Comparison of ENCODE assay signal across 12 cellular contexts in genomic region chr4:21879187-21879586, GRCh38.
DNase-seq lines count a peak whose midpoint lies in the region; ATAC-seq, FAIRE-seq and TF ChIP-seq lines count a peak whose summit lies in the region.
"Had no signal": no experiment of that assay in that cellular context is flagged by ENCODE, and none has a peak within 500 bp of the region (broad histone marks: within the 10 kb centered on the region; RNA-seq: fewer than 3 reads in every experiment).

No MANE protein-coding gene starts in this region.

- no peaks in the 10 kb centered on the region for H3K27me3 ChIP-seq in astrocyte (ENCODE audit: insufficient read depth, low read length)
- no peaks in the 10 kb centered on the region for H3K27me3 ChIP-seq in CD8-positive, alpha-beta memory T cell (ENCODE audit: insufficient read depth, low read length, poor library complexity, severe bottlenecking)

- POLR2A ChIA-PET in CD8-positive, alpha-beta memory T cell (lab: Charles Lee) = no interaction called here

- H3K9me3 ChIP-seq in astrocyte (ENCODE audit: insufficient read depth, low read depth, low read length) (no peaks in the 10 kb centered on the region), mucosa of descending colon (no peaks in the 10 kb centered on the region)
- no peaks in the 10 kb centered on the region for H3K9me3 ChIP-seq in CD8-positive, alpha-beta memory T cell (ENCODE audit: low read length)

- TF ChIP-seq CTCF in D721Med (IDR thresholded peaks at IDR 0.05; ENCODE audit: insufficient read depth, missing control alignments) = no peak
- TF ChIP-seq CTCF in astrocyte (IDR thresholded peaks at IDR 0.05; ENCODE audit: insufficient read depth, low read depth, low read length) = no peak
- TF ChIP-seq CTCF in mucosa of descending colon (IDR thresholded peaks at IDR 0.05) = no peak

- no peaks in the 10 kb centered on the region for H4K20me1 ChIP-seq in astrocyte (ENCODE audit: insufficient read depth, low read length)

- H3K4me2 ChIP-seq in astrocyte (ENCODE audit: low read length) = no peak overlapping the region

- H3K4me3 ChIP-seq in astrocyte (ENCODE audit: insufficient read depth, low read depth, low read length) = no peak overlapping the region
- H3K4me3 ChIP-seq in mucosa of descending colon = no peak overlapping the region
- no peak overlapping the region for H3K4me3 ChIP-seq in CD8-positive, alpha-beta memory T cell (ENCODE audit: low read length)
- H3K4me3 ChIP-seq: skin epidermis had no signal

- FAIRE-seq in D721Med (lab: Jason Lieb, UNC) (peak; percentile 68), astrocyte (lab: Jason Lieb, UNC) (no peak)

- intact Hi-C loops in mucosa of descending colon (cut with DNase I, micrococcal nuclease) = no loop called here

- H3K9me3 Mint-ChIP-seq in astrocyte (ENCODE audit: unreplicated experiment) = peaks cover 2% of the 10 kb centered on the region
- peaks cover 0 to 12% (median 7%) of the 10 kb centered on the region in 5 donors for H3K9me3 Mint-ChIP-seq in CD8-positive, alpha-beta memory T cell

- no peak overlapping the region for H3K4me3 Mint-ChIP-seq in astrocyte (ENCODE audit: unreplicated experiment)
- no peak overlapping the region for H3K4me3 Mint-ChIP-seq in CD8-positive, alpha-beta memory T cell

- H3K27me3 Mint-ChIP-seq in astrocyte (ENCODE audit: low read depth, unreplicated experiment) = no peaks in the 10 kb centered on the region
- H3K27me3 Mint-ChIP-seq in CD8-positive, alpha-beta memory T cell = peaks cover 0 to 1% of the 10 kb centered on the region in 2 donors

- no peak overlapping the region for H3K9ac ChIP-seq in astrocyte (ENCODE audit: low read length)

- peaks cover 15% of the 10 kb centered on the region for H3K4me1 Mint-ChIP-seq in astrocyte (ENCODE audit: low read depth, unreplicated experiment)
- H3K4me1 Mint-ChIP-seq in CD8-positive, alpha-beta memory T cell = no peaks in the 10 kb centered on the region

- no peaks in the 10 kb centered on the region for H3K4me1 ChIP-seq in astrocyte (ENCODE audit: insufficient read depth, low read length)
- H3K4me1 ChIP-seq in mucosa of descending colon (ENCODE audit: low read depth) = no peaks in the 10 kb centered on the region
- no peaks in the 10 kb centered on the region for H3K4me1 ChIP-seq in CD8-positive, alpha-beta memory T cell (ENCODE audit: insufficient read depth, low read length)

- CTCF ChIA-PET in CD8-positive, alpha-beta memory T cell (lab: Charles Lee) = no interaction called here

- peak; percentile 52 for ATAC-seq in HG03342 (IDR thresholded peaks at IDR 0.05; ENCODE audit: unreplicated experiment)
- no peak for ATAC-seq in GM21786 (IDR thresholded peaks at IDR 0.05; ENCODE audit: unreplicated experiment)
- ATAC-seq in mucosa of descending colon = no peak
- no peak for ATAC-seq in HG03439 (IDR thresholded peaks at IDR 0.05; ENCODE audit: unreplicated experiment)

- H3K36me3 ChIP-seq in astrocyte (ENCODE audit: insufficient read depth, low read length) (no peaks in the 10 kb centered on the region), mucosa of descending colon (ENCODE audit: low read depth) (no peaks in the 10 kb centered on the region)
- H3K36me3 ChIP-seq in CD8-positive, alpha-beta memory T cell (ENCODE audit: insufficient read depth, low read length) = no peaks in the 10 kb centered on the region

- DNase-seq in D721Med (ENCODE audit: insufficient read length, low spot score) (no peak), astrocyte (ENCODE audit: low read depth) (peak; percentile 40), iris pigment epithelial cell (ENCODE audit: low read depth) (peak; percentile 62), mucosa of descending colon (no peak)
- no peak for DNase-seq in CD8-positive, alpha-beta memory T cell
- DNase-seq: activated CD4-positive, alpha-beta T cell treated with anti-CD3 and anti-CD28 coated beads for 4 hours; cortex of kidney; Karpas-422 had no signal

- no peaks in the 10 kb centered on the region for H3K36me3 Mint-ChIP-seq in astrocyte (ENCODE audit: low read depth, unreplicated experiment)
- H3K36me3 Mint-ChIP-seq in CD8-positive, alpha-beta memory T cell = peaks cover 0 to under 1% (median 0%) of the 10 kb centered on the region in 3 donors

- no peak overlapping the region for H3K27ac Mint-ChIP-seq in astrocyte (ENCODE audit: unreplicated experiment)
- H3K27ac Mint-ChIP-seq in CD8-positive, alpha-beta memory T cell = no peak overlapping the region

- H3K27ac ChIP-seq in astrocyte (ENCODE audit: low read depth, low read length) = no peak overlapping the region
- no peak overlapping the region for H3K27ac ChIP-seq in CD8-positive, alpha-beta memory T cell (ENCODE audit: low read depth, low read length)
- H3K27ac ChIP-seq: skin epidermis had no signal

- H3K79me2 ChIP-seq in astrocyte (ENCODE audit: insufficient read depth, low read length) = no peaks in the 10 kb centered on the region

- H2AFZ ChIP-seq in astrocyte (ENCODE audit: low read depth, low read length) = no peak overlapping the region

Comparison
In these comparisons a context has a peak if more than half of its experiments do, and no peak if none do; other contexts are left out.
1. DNase-seq: peak in astrocyte (single experiment) and iris pigment epithelial cell (single experiment); none in D721Med (single experiment), mucosa of descending colon (0 of 3) and CD8-positive, alpha-beta memory T cell (0 of 5).